ENCODE assay signal across 9 cellular contexts in genomic region chr17:42072323-42073187, GRCh38. TPM values are rescaled to one million over a fixed set of nuclear protein-coding genes. Genes with fewer than 3 reads are reported as not detected.
DNase-seq lines count a peak whose midpoint lies in the region; ATAC-seq and TF ChIP-seq lines count a peak whose summit lies in the region.
"Had no signal": no experiment of that assay in that cellular context is flagged by ENCODE, and none has a peak within 500 bp of the region (broad histone marks: within the 10 kb centered on the region; RNA-seq: fewer than 3 reads in every experiment).

No MANE protein-coding gene starts in this region.

- no peak for TF ChIP-seq POLR2A in right lobe of liver (IDR thresholded peaks at IDR 0.05)

- DNase-seq in HAP-1 (ENCODE audit: low spot score in 2 of 2) (peak in 1 of 2 experiments; percentile 64), astrocyte of the hippocampus (ENCODE audit: low read depth, low spot score) (peak; percentile 44), right lobe of liver (peak in 1 of 3 donors; percentile 43), NCI-H2171 (lab: John Stamatoyannopoulos, UW) (no peak), mucosa of gallbladder (ENCODE audit: low spot score) (no peak)
- DNase-seq: occipital lobe had no signal

- in situ Hi-C loops in HAP-1 (cut with MboI; ENCODE audit: low sequenced_read_pairs): no loop called here

- intact Hi-C loops in right lobe of liver (cut with DNase I): no loop called here

- H3K4me1 ChIP-seq in HAP-1: peaks cover 4% of the 10 kb centered on the region; the same call in 1 of the 2 replicates
- peaks cover 0 to 7% (median 0%) of the 10 kb centered on the region in 4 donors for H3K4me1 ChIP-seq in right lobe of liver

- H3K4me3 ChIP-seq in HAP-1: peak overlapping the region; percentile 34
- peak overlapping the region in 2 of 3 donors; percentile 18 to 42 for H3K4me3 ChIP-seq in right lobe of liver

- H3K9me3 ChIP-seq in HAP-1 (no peaks in the 10 kb centered on the region), right lobe of liver (no peaks in the 10 kb centered on the region)

- H3K36me3 ChIP-seq in HAP-1 (replicated peaks) (no peaks in the 10 kb centered on the region), right lobe of liver (no peaks in the 10 kb centered on the region)

- peak; percentile 59 for TF ChIP-seq CTCF in 22Rv1 (IDR thresholded peaks at IDR 0.05)
- peak in 3 of 4 donors; percentile 10 to 26 (median 11) for TF ChIP-seq CTCF in right lobe of liver (IDR thresholded peaks at IDR 0.05)

- H3K27ac ChIP-seq in 22Rv1 (no peak overlapping the region), right lobe of liver (no peak overlapping the region)

- WGBS in right lobe of liver (ENCODE audit: insufficient coverage, low coverage, low lambda C conversion rate, missing lambda C conversion rate): 15% methylated on average over 18 of the region's 67 CpGs

- peak; percentile 68 to 79 (median 75) for ATAC-seq in right lobe of liver
- no peak for ATAC-seq in GM21717 (IDR thresholded peaks at IDR 0.05; ENCODE audit: unreplicated experiment)
- no peak for ATAC-seq in GM18502 (IDR thresholded peaks at IDR 0.05; ENCODE audit: poor library complexity, unreplicated experiment)

- H3K27me3 ChIP-seq in HAP-1 (ENCODE audit: low read depth) (no peaks in the 10 kb centered on the region), right lobe of liver (peaks cover 0 to 7% of the 10 kb centered on the region in 2 donors)

RNA-seq across cellular contexts. Expression of gene C17orf113, which starts 22.2 kb away (rescaled TPM):
- under 1 TPM; 0.06 to 0.42 (median 0.12) TPM for total RNA-seq in right lobe of liver
- 1.6 TPM for total RNA-seq in mucosa of gallbladder

RNA-seq across cellular contexts. Expression of gene ZNF385C, which starts 25.7 kb away (rescaled TPM):
- total RNA-seq in right lobe of liver: 1 to 10 TPM in 1 of 6 experiments, under 1 TPM in 2, not detected in 3; 0.11 to 1.2 (median 0.11) TPM
- total RNA-seq in mucosa of gallbladder: 0.32 TPM

RNA-seq across cellular contexts. Expression of gene DHX58, which starts 40.0 kb away (rescaled TPM):
- total RNA-seq in right lobe of liver: 10 to 100 TPM in 4 of 6 experiments, 1 to 10 TPM in 2; 9.0 to 27.9 (median 19.6) TPM
- total RNA-seq in mucosa of gallbladder: 26.8 TPM

RNA-seq across cellular contexts. Expression of gene KAT2A, which starts 48.6 kb away (rescaled TPM):
- 10 to 100 TPM; 14.3 to 36.4 (median 21.3) TPM for total RNA-seq in right lobe of liver
- 58.4 TPM for total RNA-seq in mucosa of gallbladder

RNA-seq across cellular contexts. Expression of gene HSPB9, which starts 50.0 kb away (rescaled TPM):
- 1 to 10 TPM in 2 of 6 experiments, under 1 TPM in 4; 0.38 to 1.6 (median 0.85) TPM for total RNA-seq in right lobe of liver
- 0.29 TPM for total RNA-seq in mucosa of gallbladder
- total RNA-seq: occipital lobe had no signal

Comparison
In these comparisons a context has a peak if more than half of its experiments do, and no peak if none do; other contexts are left out.
1. ATAC-seq: peak in right lobe of liver (4 of 4); none in GM21717 (single experiment) and GM18502 (single experiment).